In the genomic region with DNA sequence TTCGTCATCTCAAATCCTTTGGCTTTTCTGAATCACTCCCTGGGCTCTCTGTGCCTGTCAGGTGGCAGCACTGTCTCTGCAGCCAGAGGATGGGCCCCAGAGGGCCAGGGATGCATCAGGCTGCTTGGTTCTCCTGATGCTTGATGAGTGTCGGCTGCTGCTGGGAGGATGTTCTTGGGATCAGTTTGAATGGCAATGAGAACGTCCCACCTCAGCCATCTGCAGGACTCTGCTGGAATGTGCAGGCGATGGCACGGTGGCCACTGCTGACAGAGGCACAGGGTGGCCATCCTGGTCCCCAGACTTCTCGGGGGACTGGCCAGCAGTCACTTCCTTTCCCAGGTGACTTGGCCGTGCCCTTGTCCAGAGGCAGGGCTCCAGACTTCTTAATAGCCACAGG, we compare ENCODE assay signal across 24 cellular contexts.
A peak's percentile ranks its signal among the peaks of the same experiment; 100 is the strongest.
DNase-seq lines count a peak whose midpoint lies in the region; ATAC-seq and TF ChIP-seq lines count a peak whose summit lies in the region.
"Had no signal": no experiment of that assay in that cellular context is flagged by ENCODE, and none has a peak within 500 bp of the region (broad histone marks: within the 10 kb centered on the region; RNA-seq: fewer than 3 reads in every experiment).

No MANE protein-coding gene starts in this region.

- DNase-seq in activated T-cell treated with anti-CD3 and anti-CD28 coated beads, Interleukin-2, amount 50 U/mL, for 4 hours, result no peak
- no peak for DNase-seq in activated T-cell treated with anti-CD3 and anti-CD28 coated beads, Interleukin-2, amount 50 U/mL, for 72 hours
- DNase-seq in coronary artery (ENCODE audit: low spot score) (peak; percentile 71), A172 (ENCODE audit: low spot score) (no peak), activated gamma-delta T cell treated with Interleukin-2 at 50 U/mL for 16 hours (no peak)
- DNase-seq in stimulated activated naive CD8-positive, alpha-beta T cell treated with anti-CD3 and anti-CD28 coated beads, Interleukin-15, Interleukin-2, amounts not matched to agents 100 U/mL and 50 U/mL, for 24 hours, result no peak
- DNase-seq: CD8-positive, alpha-beta T cell; cortex of kidney; DMS79 treated with DMSO at 0.1 percent for 48 hours; mesendoderm; MM.1S; NCI-H146; NCI-H2171; NCI-H526 treated with DMSO at 0.1 percent for 48 hours; SHP77; stimulated activated CD4-positive, alpha-beta T cell treated with anti-CD3 and anti-CD28 coated beads, Interleukin-4, amount 100 ng/mL, for 24 hours had no signal

- peaks cover 25% of the 10 kb centered on the region for H3K4me1 ChIP-seq in Loucy (ENCODE audit: insufficient read depth, low read length, poor library complexity, severe bottlenecking)
- H3K4me1 ChIP-seq: prostate gland had no signal

- no peaks in the 10 kb centered on the region for H4K20me1 ChIP-seq in Loucy (ENCODE audit: insufficient read depth, low read length, poor library complexity, severe bottlenecking)

- H3K27me3 ChIP-seq in Loucy (ENCODE audit: insufficient read depth, low read length, poor library complexity, severe bottlenecking), result no peaks in the 10 kb centered on the region

- peak overlapping the region; percentile 38 for H3K4me2 ChIP-seq in Loucy (ENCODE audit: low read depth, low read length, poor library complexity, severe bottlenecking)
- H3K4me2 ChIP-seq: smooth muscle cell had no signal

- H3K36me3 ChIP-seq in Loucy (ENCODE audit: insufficient read depth, low read length), result peaks cover 4% of the 10 kb centered on the region; the same call in 1 of the 2 replicates
- H3K36me3 ChIP-seq: prostate gland, thoracic aorta had no signal

- H3K4me1 Mint-ChIP-seq in activated T-cell treated with anti-CD3 and anti-CD28 coated beads, Interleukin-2, amount 50 U/mL, for 4 hours (ENCODE audit: low read depth), result peaks cover 50% of the 10 kb centered on the region
- peaks cover 62% of the 10 kb centered on the region for H3K4me1 Mint-ChIP-seq in activated T-cell treated with anti-CD3 and anti-CD28 coated beads, Interleukin-2, amount 50 U/mL, for 72 hours (ENCODE audit: low read depth)

- H3K27ac ChIP-seq in coronary artery, result no peak overlapping the region
- H3K27ac ChIP-seq: prostate gland, thoracic aorta had no signal

- H3K36me3 Mint-ChIP-seq in activated T-cell treated with anti-CD3 and anti-CD28 coated beads, Interleukin-2, amount 50 U/mL, for 4 hours (ENCODE audit: insufficient read depth), result peaks cover 7% of the 10 kb centered on the region
- H3K36me3 Mint-ChIP-seq in activated T-cell treated with anti-CD3 and anti-CD28 coated beads, Interleukin-2, amount 50 U/mL, for 72 hours (ENCODE audit: insufficient read depth in 2 of 2), result peaks cover 0 to 3% of the 10 kb centered on the region in 2 donors
- H3K36me3 Mint-ChIP-seq: brain had no signal

- H3K9ac ChIP-seq in Loucy (ENCODE audit: low read depth, low read length, poor library complexity, severe bottlenecking), result peak overlapping the region; percentile 32

- ATAC-seq in activated T-cell treated with anti-CD3 and anti-CD28 coated beads, Interleukin-2, amount 50 U/mL, for 4 hours, result no peak
- no peak for ATAC-seq in activated T-cell treated with anti-CD3 and anti-CD28 coated beads, Interleukin-2, amount 50 U/mL, for 72 hours (replicated peaks in 1 of 2)
- ATAC-seq in stimulated activated naive CD8-positive, alpha-beta T cell treated with anti-CD3 and anti-CD28 coated beads, Interleukin-15, Interleukin-2, amounts not matched to agents 100 U/mL and 50 U/mL, for 24 hours, result peak; percentile 45
- ATAC-seq in GM21367 (IDR thresholded peaks at IDR 0.05; ENCODE audit: unreplicated experiment), result no peak
- ATAC-seq: CD8-positive, alpha-beta T cell had no signal

- no peaks in the 10 kb centered on the region for H3K9me3 Mint-ChIP-seq in activated T-cell treated with anti-CD3 and anti-CD28 coated beads, Interleukin-2, amount 50 U/mL, for 4 hours
- H3K9me3 Mint-ChIP-seq in activated T-cell treated with anti-CD3 and anti-CD28 coated beads, Interleukin-2, amount 50 U/mL, for 72 hours, result no peaks in the 10 kb centered on the region
- H3K9me3 Mint-ChIP-seq: activated naive CD4-positive, alpha-beta T cell treated with anti-CD3 and anti-CD28 coated beads, Interleukin-2, amount 50 U/mL, for 72 hours; CD8-positive, alpha-beta T cell; nephron had no signal

- H3K9me3 ChIP-seq in Loucy (ENCODE audit: insufficient read depth, low read depth, low read length), result no peaks in the 10 kb centered on the region
- H3K9me3 ChIP-seq: prostate gland, thoracic aorta had no signal

- peak overlapping the region; percentile 20 for H3K4me3 Mint-ChIP-seq in activated T-cell treated with anti-CD3 and anti-CD28 coated beads, Interleukin-2, amount 50 U/mL, for 4 hours
- peak overlapping the region in 1 of 2 donors; percentile 22 for H3K4me3 Mint-ChIP-seq in activated T-cell treated with anti-CD3 and anti-CD28 coated beads, Interleukin-2, amount 50 U/mL, for 72 hours
- H3K4me3 Mint-ChIP-seq: brain; CD8-positive, alpha-beta T cell; nephron had no signal

- H3K4me3 ChIP-seq in Loucy (ENCODE audit: low read length, poor library complexity, severe bottlenecking) (no peak overlapping the region), coronary artery (no peak overlapping the region)
- H3K4me3 ChIP-seq: prostate gland, smooth muscle cell, thoracic aorta had no signal

- no peak overlapping the region for H2AFZ ChIP-seq in Loucy (ENCODE audit: low read length)

- H3K79me2 ChIP-seq in Loucy (ENCODE audit: insufficient read depth, low read length), result peaks cover 28% of the 10 kb centered on the region

- no peaks in the 10 kb centered on the region for H3K9me2 ChIP-seq in Loucy (replicated peaks; ENCODE audit: low read depth, low read length)

- H3K27ac Mint-ChIP-seq in activated T-cell treated with anti-CD3 and anti-CD28 coated beads, Interleukin-2, amount 50 U/mL, for 72 hours, result no peak overlapping the region
- H3K27ac Mint-ChIP-seq: CD8-positive, alpha-beta T cell; nephron had no signal

- TF ChIP-seq CTCF in Loucy (conservative IDR thresholded peaks at IDR 0.05; ENCODE audit: low read length), result peak; percentile 19; the same call in 1 of the 2 replicates
- TF ChIP-seq CTCF in coronary artery (IDR thresholded peaks at IDR 0.05), result no peak

- no peaks in the 10 kb centered on the region for H3F3A ChIP-seq in Loucy (ENCODE audit: low read depth)

- H3K27me3 Mint-ChIP-seq in activated T-cell treated with anti-CD3 and anti-CD28 coated beads, Interleukin-2, amount 50 U/mL, for 4 hours (ENCODE audit: low read depth), result no peaks in the 10 kb centered on the region
- H3K27me3 Mint-ChIP-seq in activated T-cell treated with anti-CD3 and anti-CD28 coated beads, Interleukin-2, amount 50 U/mL, for 72 hours (ENCODE audit: low read depth), result peaks cover 12% of the 10 kb centered on the region
